Comparison of ENCODE assay signal across 8 cellular contexts in the genomic region with DNA sequence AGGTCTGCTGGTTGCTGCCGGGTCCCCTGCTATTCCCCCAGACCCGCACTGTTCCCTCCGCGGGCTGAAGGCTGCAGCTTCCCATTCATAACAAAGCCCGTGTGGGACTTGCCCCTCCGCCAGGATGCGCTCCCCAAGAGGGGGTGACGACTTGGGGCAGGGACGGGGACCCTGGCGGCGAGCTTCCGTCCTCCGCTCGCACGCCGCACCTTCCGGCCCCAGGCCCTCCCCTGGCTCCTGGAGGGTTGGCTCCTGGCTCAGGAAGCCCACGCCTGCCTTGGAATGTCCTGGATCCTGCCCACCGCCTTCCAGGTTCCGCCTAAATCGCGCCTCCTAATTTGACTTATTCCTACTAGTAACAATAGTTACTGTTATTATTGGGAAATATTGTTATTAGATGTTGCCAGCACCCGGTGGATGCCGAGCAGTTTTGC. TPM values are rescaled to one million over a fixed set of nuclear protein-coding genes. Genes with fewer than 3 reads are reported as not detected.
DNase-seq lines count a peak whose midpoint lies in the region; ATAC-seq, FAIRE-seq and TF ChIP-seq lines count a peak whose summit lies in the region.

No MANE protein-coding gene starts in this region.

- peaks cover 20% of the 10 kb centered on the region for H3K4me1 ChIP-seq in A673 (ENCODE audit: insufficient read depth, low read length, poor library complexity, severe bottlenecking)
- H3K4me1 ChIP-seq in neuronal stem cell (ENCODE audit: control insufficient read depth in 2 of 2, insufficient read depth in 1 of 2, low read depth in 1 of 2, low read length in 2 of 2) = peaks cover 6 to 8% of the 10 kb centered on the region in 2 donors

- no peak overlapping the region for H4K91ac ChIP-seq in neuronal stem cell (ENCODE audit: low read depth, low read length, poor library complexity)

- no CpG with 5 or more reads among the region's 24 CpGs for WGBS in neuronal stem cell (ENCODE audit: extremely low coverage in 2 of 2, insufficient read length in 2 of 2, insufficient replicate concordance in 1 of 2), 2 donors

- ATAC-seq in HG02588 (IDR thresholded peaks at IDR 0.05; ENCODE audit: unreplicated experiment) = no peak

- no peak overlapping the region for H2BK120ac ChIP-seq in neuronal stem cell (ENCODE audit: low read depth, low read length)

- FAIRE-seq in GM12892 (lab: Jason Lieb, UNC) (no peak), urothelium cell line (lab: Jason Lieb, UNC) (no peak)

- H3K27ac ChIP-seq in A673 (ENCODE audit: low read depth, low read length, poor library complexity, severe bottlenecking) = peak overlapping the region; percentile 83
- H3K27ac ChIP-seq in neuronal stem cell (replicated peaks; ENCODE audit: low read length) = peak overlapping the region; percentile 94

- DNase-seq in A673 (ENCODE audit: low spot score) (peak; percentile 76), GM12892 (ENCODE audit: insufficient read length) (peak; percentile 58), NCI-H2171 (lab: John Stamatoyannopoulos, UW) (peak; percentile 36), fibroblast of pulmonary artery (ENCODE audit: low read depth) (peak; percentile 75), neuronal stem cell (ENCODE audit: low spot score) (peak; percentile 47), urothelium cell line (ENCODE audit: low spot score) (peak; percentile 53)
- peak; percentile 77 to 78 for DNase-seq in activated T-cell treated with anti-CD3 and anti-CD28 coated beads, Interleukin-2, amount 50 U/mL, for 48 hours

- peak overlapping the region; percentile 93 for H3K23ac ChIP-seq in neuronal stem cell (ENCODE audit: low read depth, low read length, poor library complexity)

- peak overlapping the region; percentile 87 for H3K4me3 ChIP-seq in A673 (ENCODE audit: low read depth, low read length, poor library complexity, severe bottlenecking)
- H3K4me3 ChIP-seq in fibroblast of pulmonary artery (replicated peaks; ENCODE audit: low read depth, low read length) = peak overlapping the region; percentile 83
- peak overlapping the region; percentile 87 to 89 for H3K4me3 ChIP-seq in neuronal stem cell (ENCODE audit: low read length in 2 of 2)

- H3K36me3 ChIP-seq in A673 (ENCODE audit: insufficient read depth, low read length, poor library complexity, severe bottlenecking) (no peaks in the 10 kb centered on the region), neuronal stem cell (replicated peaks in 1 of 2; ENCODE audit: control insufficient read depth in 2 of 2, insufficient read depth in 2 of 2, low read length in 2 of 2) (peaks cover 2 to 4% of the 10 kb centered on the region in 2 donors)

- peak overlapping the region; percentile 75 for H2AK5ac ChIP-seq in neuronal stem cell (ENCODE audit: low read depth, low read length)

- TF ChIP-seq POLR2A in GM12892 (IDR thresholded peaks at IDR 0.05; ENCODE audit: low read depth, low read length) = no peak

- peak overlapping the region; percentile 98 for H3K18ac ChIP-seq in neuronal stem cell (ENCODE audit: low read length)

- POLR2A ChIA-PET in A673 (lab: Charles Lee; ENCODE audit: low non-redundant PET) = interaction anchor here (0.5 kb wide), 1 partner anchor 119 kb away, joined by 3 read pairs; no protein-coding TSS in a partner anchor

- no peaks in the 10 kb centered on the region for H3K9me3 ChIP-seq in A673 (ENCODE audit: low read depth, low read length, poor library complexity, severe bottlenecking)
- H3K9me3 ChIP-seq in neuronal stem cell (replicated peaks in 1 of 2; ENCODE audit: control insufficient read depth in 2 of 2, insufficient read depth in 1 of 2, low read depth in 1 of 2, low read length in 2 of 2) = no peaks in the 10 kb centered on the region

- H2BK15ac ChIP-seq in neuronal stem cell (ENCODE audit: low read length) = peak overlapping the region; percentile 81

- peak overlapping the region; percentile 73 for H3K4me2 ChIP-seq in neuronal stem cell (ENCODE audit: insufficient read depth, low read length, poor library complexity, severe bottlenecking)

- BruUV-seq in A673 (replicated peaks; lab: Mats Ljungman, UMichigan) = no TSS peak

- CTCF ChIA-PET in A673 (lab: Charles Lee) = interaction anchor here (0.6 to 1.6 kb wide), 3 partner anchors 15 to 396 kb away, joined by 3 to 5 read pairs (median 4); no protein-coding TSS in a partner anchor

- peak overlapping the region; percentile 87 for H2AFZ ChIP-seq in neuronal stem cell (ENCODE audit: low read length)

- intact Hi-C loops in A673 (cut with micrococcal nuclease; ENCODE audit: unreplicated experiment) = no loop called here

- no peak overlapping the region for H2BK12ac ChIP-seq in neuronal stem cell (ENCODE audit: low read length)

- H3K79me1 ChIP-seq in neuronal stem cell (ENCODE audit: low read depth, low read length) = peaks cover 13% of the 10 kb centered on the region

- peak overlapping the region; percentile 96 for H3K9ac ChIP-seq in neuronal stem cell (ENCODE audit: low read depth, low read length, poor library complexity)

- H3K4ac ChIP-seq in neuronal stem cell (ENCODE audit: low read length) = no peak overlapping the region

- H2BK5ac ChIP-seq in neuronal stem cell (ENCODE audit: low read length) = peak overlapping the region; percentile 91

- TF ChIP-seq CTCF in A673 (conservative IDR thresholded peaks at IDR 0.05; ENCODE audit: low read depth, low read length) = peak; percentile 55
- TF ChIP-seq CTCF in fibroblast of pulmonary artery (IDR thresholded peaks at IDR 0.05; ENCODE audit: low read length, missing control alignments) = no peak

- H3K14ac ChIP-seq in neuronal stem cell (ENCODE audit: low read length) = peak overlapping the region; percentile 99

- H4K8ac ChIP-seq in neuronal stem cell (ENCODE audit: low read depth, low read length) = no peak overlapping the region

- H3K27me3 ChIP-seq in A673 (replicated peaks; ENCODE audit: insufficient read depth, low read depth, low read length, poor library complexity) = no peaks in the 10 kb centered on the region
- H3K27me3 ChIP-seq in neuronal stem cell (ENCODE audit: control insufficient read depth in 3 of 3, insufficient read depth in 3 of 3, low read depth in 1 of 3, low read length in 3 of 3) = no peaks in the 10 kb centered on the region

RNA-seq across cellular contexts. Expression of gene TFAP4, which starts 1.1 kb away (rescaled TPM):
- 41.5 and 42.4 TPM in 2 replicates for total RNA-seq in A673 (2021)
- 12.6 TPM for polyA plus RNA-seq in GM12892 (2012; ENCODE audit: missing spikeins)
- polyA plus RNA-seq in neuronal stem cell (2013, experiment 1 of 2) = 18.5 TPM
- 20.5 TPM for polyA plus RNA-seq in neuronal stem cell (2013, experiment 2 of 2)

RNA-seq across cellular contexts. Expression of gene SRL, which starts 32.0 kb away (rescaled TPM):
- 0.11 TPM in 1 of 2 replicates, not detected in the other for total RNA-seq in A673 (2021)
- polyA plus RNA-seq in GM12892 (2012; ENCODE audit: missing spikeins) = not detected
- 0.04 TPM for polyA plus RNA-seq in neuronal stem cell (2013, experiment 1 of 2)
- 0.04 TPM for polyA plus RNA-seq in neuronal stem cell (2013, experiment 2 of 2)

RNA-seq across cellular contexts. Expression of gene GLIS2, which starts 42.0 kb away (rescaled TPM):
- 10.6 and 15.4 TPM in 2 replicates for total RNA-seq in A673 (2021)
- 0.42 TPM for polyA plus RNA-seq in GM12892 (2012; ENCODE audit: missing spikeins)
- polyA plus RNA-seq in neuronal stem cell (2013, experiment 1 of 2) = 7.6 TPM
- polyA plus RNA-seq in neuronal stem cell (2013, experiment 2 of 2) = 7.9 TPM
